Comparison of ENCODE assay signal across 9 cellular contexts in genomic region chr3:122102191-122102935, GRCh38. TPM values are rescaled to one million over a fixed set of nuclear protein-coding genes. Genes with fewer than 3 reads are reported as not detected.
DNase-seq lines count a peak whose midpoint lies in the region; ATAC-seq lines count a peak whose summit lies in the region.
"Had no signal": no experiment of that assay in that cellular context is flagged by ENCODE, and none has a peak within 500 bp of the region (broad histone marks: within the 10 kb centered on the region; RNA-seq: fewer than 3 reads in every experiment).

No MANE protein-coding gene starts in this region.

- H3K27ac Mint-ChIP-seq in effector memory CD8-positive, alpha-beta T cell: peak overlapping the region in 1 of 2 donors; percentile 33
- peak overlapping the region in 1 of 7 donors; percentile 31 for H3K27ac Mint-ChIP-seq in CD4-positive, alpha-beta memory T cell

- CTCF ChIA-PET in CD4-positive, alpha-beta memory T cell (lab: Charles Lee; ENCODE audit: partially characterized antibody): interaction anchor here (0.8 to 5.0 kb wide), 14 partner anchors 9 to 926 kb away, joined by 3 to 37 read pairs (median 3); partner anchors contain the start of gene SEMA5B

- H3K27me3 Mint-ChIP-seq in effector memory CD8-positive, alpha-beta T cell: no peaks in the 10 kb centered on the region
- no peaks in the 10 kb centered on the region for H3K27me3 Mint-ChIP-seq in CD4-positive, alpha-beta memory T cell
- H3K27me3 Mint-ChIP-seq: naive B cell had no signal

- intact Hi-C loops in CD4-positive, alpha-beta memory T cell (cut with micrococcal nuclease): loop anchor here (5.0 kb wide), 1 partner anchor 575 kb away; no protein-coding TSS in a partner anchor

- H3K27ac ChIP-seq in CD4-positive, alpha-beta memory T cell (ENCODE audit: low read depth, low read length): no peak overlapping the region

- no peaks in the 10 kb centered on the region for H3K36me3 ChIP-seq in CD4-positive, alpha-beta memory T cell (ENCODE audit: insufficient read depth, low read length)

- H3K27me3 ChIP-seq in CD4-positive, alpha-beta memory T cell (ENCODE audit: insufficient read depth, low read length): peaks cover 2% of the 10 kb centered on the region

- H3K9me3 Mint-ChIP-seq in effector memory CD8-positive, alpha-beta T cell: no peaks in the 10 kb centered on the region
- H3K9me3 Mint-ChIP-seq in CD4-positive, alpha-beta memory T cell: no peaks in the 10 kb centered on the region
- H3K9me3 Mint-ChIP-seq: naive B cell had no signal

- DNase-seq in effector memory CD8-positive, alpha-beta T cell: no peak
- DNase-seq in nucleus accumbens (lab: John Stamatoyannopoulos, UW) (no peak), T-helper 9 cell (no peak), middle frontal gyrus (ENCODE audit: extremely low spot score, low spot score) (no peak)
- DNase-seq in CD4-positive, alpha-beta memory T cell: no peak

- POLR2A ChIA-PET in CD4-positive, alpha-beta memory T cell (lab: Charles Lee; ENCODE audit: partially characterized antibody): interaction anchor here (0.6 kb wide), 1 partner anchor 156 kb away, joined by 3 read pairs; no protein-coding TSS in a partner anchor

- no peaks in the 10 kb centered on the region for H3K36me3 Mint-ChIP-seq in effector memory CD8-positive, alpha-beta T cell (ENCODE audit: insufficient read depth)
- H3K36me3 Mint-ChIP-seq in CD4-positive, alpha-beta memory T cell: no peaks in the 10 kb centered on the region

- ATAC-seq in GM18867 (IDR thresholded peaks at IDR 0.05; ENCODE audit: unreplicated experiment) (peak; percentile 31), GM21576 (IDR thresholded peaks at IDR 0.05; ENCODE audit: unreplicated experiment) (peak; percentile 38), HG03558 (IDR thresholded peaks at IDR 0.05; ENCODE audit: extremely low read depth, unreplicated experiment) (peak; percentile 29)
- peak; percentile 31 for ATAC-seq in effector memory CD8-positive, alpha-beta T cell (replicated peaks)

- peaks cover 7% of the 10 kb centered on the region for H3K4me1 ChIP-seq in CD4-positive, alpha-beta memory T cell (ENCODE audit: insufficient read depth, low read length)

- no peak overlapping the region for H3K4me3 Mint-ChIP-seq in effector memory CD8-positive, alpha-beta T cell
- H3K4me3 Mint-ChIP-seq in CD4-positive, alpha-beta memory T cell: no peak overlapping the region

- H3K4me3 ChIP-seq in CD4-positive, alpha-beta memory T cell (ENCODE audit: low read length in 2 of 2): no peak overlapping the region

- H3K4me1 Mint-ChIP-seq in effector memory CD8-positive, alpha-beta T cell (ENCODE audit: low read depth in 2 of 2): peaks cover 13% of the 10 kb centered on the region in 2 donors
- H3K4me1 Mint-ChIP-seq in CD4-positive, alpha-beta memory T cell: peaks cover 8 to 18% (median 9%) of the 10 kb centered on the region in 4 donors

- no peaks in the 10 kb centered on the region for H3K9me3 ChIP-seq in CD4-positive, alpha-beta memory T cell (ENCODE audit: control insufficient read depth in 1 of 2, low read length in 2 of 2)

RNA-seq across cellular contexts. Expression of gene CD86, which starts 47.2 kb away (rescaled TPM):
- 1 to 10 TPM in 1 of 2 experiments, under 1 TPM in 1; 0.58 to 1.2 TPM for total RNA-seq in CD4-positive, alpha-beta memory T cell
- 1 to 10 TPM in 1 of 2 donors, under 1 TPM in 1; 0.31 to 1.8 TPM for polyA plus RNA-seq in CD4-positive, alpha-beta memory T cell
